ENCODE assay signal across 17 cellular contexts in genomic region chr5:146778795-146779579, GRCh38.
DNase-seq lines count a peak whose midpoint lies in the region; ATAC-seq and TF ChIP-seq lines count a peak whose summit lies in the region.
"Had no signal": no experiment of that assay in that cellular context is flagged by ENCODE, and none has a peak within 500 bp of the region (broad histone marks: within the 10 kb centered on the region; RNA-seq: fewer than 3 reads in every experiment).

No MANE protein-coding gene starts in this region.

- no peak overlapping the region for H2BK5ac ChIP-seq in H9 (ENCODE audit: insufficient read length, low read length)

- H4K8ac ChIP-seq in H9 (replicated peaks; ENCODE audit: insufficient read length, low read depth, low read length): no peak overlapping the region

- CTCF ChIA-PET in activated CD4-positive, alpha-beta memory T cell treated with anti-CD3 and anti-CD28 coated beads, Interleukin-2, amount 10 ng/mL, durations not matched to agents 7 days and 5 days (lab: Charles Lee): no interaction called here

- no peak overlapping the region for H2BK15ac ChIP-seq in H9 (ENCODE audit: low read depth, low read length)

- peak overlapping the region; percentile 38 to 65 (median 41); a peak in 6 of 7 replicates for H3K27ac Mint-ChIP-seq in H9
- peak overlapping the region; percentile 88 for H3K27ac Mint-ChIP-seq in neural progenitor cell
- H3K27ac Mint-ChIP-seq in naive thymus-derived CD8-positive, alpha-beta T cell: no peak overlapping the region
- no peak overlapping the region for H3K27ac Mint-ChIP-seq in activated CD4-positive, alpha-beta memory T cell treated with anti-CD3 and anti-CD28 coated beads, Interleukin-2, amount 10 ng/mL, durations not matched to agents 7 days and 5 days
- H3K27ac Mint-ChIP-seq: B cell; CD8-positive, alpha-beta T cell had no signal

- H3K4me2 ChIP-seq in H9 (ENCODE audit: insufficient read depth, insufficient read length, low read length) (no peak overlapping the region), neural progenitor cell (no peak overlapping the region)
- H3K4me2 ChIP-seq: PC-9 had no signal

- H2BK120ac ChIP-seq in H9 (ENCODE audit: low read depth, low read length, poor library complexity, severe bottlenecking): no peak overlapping the region

- H3K4me1 Mint-ChIP-seq in H9 (peaks cover 16 to 21% of the 10 kb centered on the region in 2 experiments), neural progenitor cell (peaks cover 9% of the 10 kb centered on the region)
- H3K4me1 Mint-ChIP-seq in naive thymus-derived CD8-positive, alpha-beta T cell: peaks cover 0 to 2% (median 0%) of the 10 kb centered on the region in 4 donors
- no peaks in the 10 kb centered on the region for H3K4me1 Mint-ChIP-seq in activated CD4-positive, alpha-beta memory T cell treated with anti-CD3 and anti-CD28 coated beads, Interleukin-2, amount 10 ng/mL, durations not matched to agents 7 days and 5 days
- H3K4me1 Mint-ChIP-seq: B cell had no signal

- POLR2A ChIA-PET in naive thymus-derived CD8-positive, alpha-beta T cell (lab: Charles Lee): interaction anchor here (0.6 kb wide), 1 partner anchor 596 kb away, joined by 4 read pairs; no protein-coding TSS in a partner anchor
- POLR2A ChIA-PET in activated CD4-positive, alpha-beta memory T cell treated with anti-CD3 and anti-CD28 coated beads, Interleukin-2, amount 10 ng/mL, durations not matched to agents 7 days and 5 days (lab: Charles Lee): no interaction called here

- H2BK12ac ChIP-seq in H9 (ENCODE audit: insufficient read length, low read depth, low read length): no peak overlapping the region

- TF ChIP-seq CTCF in H9 (conservative IDR thresholded peaks at IDR 0.05) (no peak), neural progenitor cell (IDR thresholded peaks at IDR 0.05) (no peak), tibial artery (IDR thresholded peaks at IDR 0.05) (no peak)

- H3K36me3 ChIP-seq in neural progenitor cell (peaks cover 6% of the 10 kb centered on the region), tibial artery (no peaks in the 10 kb centered on the region)

- peak; percentile 40 for DNase-seq in Ammon's horn (ENCODE audit: low spot score)
- no peak for DNase-seq in H9
- DNase-seq in globus pallidus (ENCODE audit: low spot score): peak; percentile 59
- DNase-seq in neural progenitor cell (ENCODE audit: low spot score): no peak
- no peak for DNase-seq in naive thymus-derived CD8-positive, alpha-beta T cell
- DNase-seq in tibial artery: no peak
- no peak for DNase-seq in activated CD4-positive, alpha-beta memory T cell treated with anti-CD3 and anti-CD28 coated beads, Interleukin-2, amount 10 ng/mL, durations not matched to agents 7 days and 5 days
- DNase-seq: ACHN; CD8-positive, alpha-beta T cell; GM23248; KG1; NCI-H1048; NCI-H187; NCI-H510A; PC-9 had no signal

- H3K9me3 Mint-ChIP-seq in H9 (peaks cover 17 to 18% of the 10 kb centered on the region in 2 experiments), neural progenitor cell (peaks cover 2% of the 10 kb centered on the region)
- peaks cover 0 to 15% (median 6%) of the 10 kb centered on the region in 9 donors for H3K9me3 Mint-ChIP-seq in naive thymus-derived CD8-positive, alpha-beta T cell
- peaks cover 1% of the 10 kb centered on the region for H3K9me3 Mint-ChIP-seq in activated CD4-positive, alpha-beta memory T cell treated with anti-CD3 and anti-CD28 coated beads, Interleukin-2, amount 10 ng/mL, durations not matched to agents 7 days and 5 days

- no peaks in the 10 kb centered on the region for H3K79me1 ChIP-seq in H9 (ENCODE audit: insufficient read depth, low read depth, low read length, poor library complexity, severe bottlenecking)

- no peaks in the 10 kb centered on the region for H3K79me2 ChIP-seq in H9 (ENCODE audit: insufficient read depth, low read length)
- H3K79me2 ChIP-seq in neural progenitor cell (ENCODE audit: low read depth): no peaks in the 10 kb centered on the region

- no peaks in the 10 kb centered on the region for H4K20me1 ChIP-seq in H9 (ENCODE audit: control insufficient read depth, insufficient read depth, insufficient read length)
- H4K20me1 ChIP-seq in neural progenitor cell (ENCODE audit: low read depth): no peaks in the 10 kb centered on the region

- H2AFZ ChIP-seq in H9 (ENCODE audit: low read length): no peak overlapping the region
- H2AFZ ChIP-seq in neural progenitor cell (replicated peaks): peak overlapping the region; percentile 74
- H2AFZ ChIP-seq: GM23248, PC-9 had no signal

- H3K23ac ChIP-seq in H9 (ENCODE audit: insufficient read length, low read depth, low read length): no peak overlapping the region

- no peak overlapping the region for H3K14ac ChIP-seq in H9 (ENCODE audit: insufficient read depth, low read length)

- H3K9ac ChIP-seq in H9 (ENCODE audit: extremely low read depth, insufficient read length, low read length): no peak overlapping the region
- H3K9ac ChIP-seq in neural progenitor cell: no peak overlapping the region
- H3K9ac ChIP-seq: GM23248 had no signal

- H3K36me3 Mint-ChIP-seq in H9 (ENCODE audit: insufficient read depth in 1 of 3, low read depth in 3 of 3) (peaks cover 13 to 30% (median 20%) of the 10 kb centered on the region in 3 experiments), neural progenitor cell (no peaks in the 10 kb centered on the region)
- peaks cover 0 to 10% (median 4%) of the 10 kb centered on the region in 3 donors for H3K36me3 Mint-ChIP-seq in naive thymus-derived CD8-positive, alpha-beta T cell
- no peaks in the 10 kb centered on the region for H3K36me3 Mint-ChIP-seq in activated CD4-positive, alpha-beta memory T cell treated with anti-CD3 and anti-CD28 coated beads, Interleukin-2, amount 10 ng/mL, durations not matched to agents 7 days and 5 days (ENCODE audit: low read depth)
- H3K36me3 Mint-ChIP-seq: CD8-positive, alpha-beta T cell had no signal

- ATAC-seq in naive thymus-derived CD8-positive, alpha-beta T cell: no peak
- ATAC-seq: CD8-positive, alpha-beta T cell had no signal

- H3K23me2 ChIP-seq in H9 (ENCODE audit: insufficient read length, low read depth, low read length, poor library complexity, severe bottlenecking): no peaks in the 10 kb centered on the region

- H3K4me3 Mint-ChIP-seq in H9 (no peak overlapping the region), neural progenitor cell (no peak overlapping the region)
- H3K4me3 Mint-ChIP-seq in naive thymus-derived CD8-positive, alpha-beta T cell: no peak overlapping the region
- H3K4me3 Mint-ChIP-seq in activated CD4-positive, alpha-beta memory T cell treated with anti-CD3 and anti-CD28 coated beads, Interleukin-2, amount 10 ng/mL, durations not matched to agents 7 days and 5 days: no peak overlapping the region
- H3K4me3 Mint-ChIP-seq: B cell; CD8-positive, alpha-beta T cell had no signal

- H3K4ac ChIP-seq in H9 (ENCODE audit: low read depth, low read length): no peak overlapping the region

- no peak overlapping the region for H2AK5ac ChIP-seq in H9 (ENCODE audit: insufficient read length, low read length)

- H3K4me3 ChIP-seq in neural progenitor cell: no peak overlapping the region
- H3K4me3 ChIP-seq in tibial artery: no peak overlapping the region
- H3K4me3 ChIP-seq: GM23248, PC-9, SK-N-MC had no signal

- no peak overlapping the region for H3T11ph ChIP-seq in H9 (ENCODE audit: low read length)

- no peak overlapping the region for H4K91ac ChIP-seq in H9 (ENCODE audit: insufficient read length, low read depth, low read length)

- no peak overlapping the region for H3K56ac ChIP-seq in H9 (ENCODE audit: insufficient read length, low read depth, low read length)

- no peak overlapping the region for H3K18ac ChIP-seq in H9 (ENCODE audit: insufficient read length, low read depth, low read length)

- H3F3A ChIP-seq in neural progenitor cell (ENCODE audit: low read depth): peaks cover 5% of the 10 kb centered on the region

- H3K27me3 ChIP-seq in H9 (ENCODE audit: insufficient read depth, low read length) (no peaks in the 10 kb centered on the region), neural progenitor cell (no peaks in the 10 kb centered on the region), tibial artery (no peaks in the 10 kb centered on the region)

- H2BK20ac ChIP-seq in H9 (ENCODE audit: low read depth, low read length, poor library complexity, severe bottlenecking): no peak overlapping the region

- H3K27me3 Mint-ChIP-seq in H9 (ENCODE audit: low read depth) (no peaks in the 10 kb centered on the region), neural progenitor cell (ENCODE audit: insufficient read depth, low read depth) (peaks cover 2% of the 10 kb centered on the region)
- no peaks in the 10 kb centered on the region for H3K27me3 Mint-ChIP-seq in naive thymus-derived CD8-positive, alpha-beta T cell
- no peaks in the 10 kb centered on the region for H3K27me3 Mint-ChIP-seq in activated CD4-positive, alpha-beta memory T cell treated with anti-CD3 and anti-CD28 coated beads, Interleukin-2, amount 10 ng/mL, durations not matched to agents 7 days and 5 days

- intact Hi-C loops in tibial artery (cut with DNase I; ENCODE audit: low total_unique reads): no loop called here

- H3K9me3 ChIP-seq in H9 (ENCODE audit: control insufficient read depth, low read depth, low read length) (no peaks in the 10 kb centered on the region), neural progenitor cell (ENCODE audit: low read depth) (peaks cover 12% of the 10 kb centered on the region), tibial artery (peaks cover 0 to 13% (median 0%) of the 10 kb centered on the region in 3 donors)

- H3K27ac ChIP-seq in H9 (ENCODE audit: insufficient read length, low read depth, low read length) (no peak overlapping the region), neural progenitor cell (no peak overlapping the region), tibial artery (no peak overlapping the region)
- H3K27ac ChIP-seq: GM23248, PC-9, SK-N-MC had no signal

- no peaks in the 10 kb centered on the region; the same call in 1 of the 2 replicates for H3K4me1 ChIP-seq in H9 (ENCODE audit: insufficient read depth, low read length)
- peaks cover 25% of the 10 kb centered on the region for H3K4me1 ChIP-seq in neural progenitor cell
- H3K4me1 ChIP-seq in tibial artery: peaks cover 0 to 6% (median 0%) of the 10 kb centered on the region in 4 donors

- H4K5ac ChIP-seq in H9 (ENCODE audit: insufficient read length, low read depth, low read length): no peak overlapping the region

- no CpG with 5 or more reads among the region's 12 CpGs for WGBS in H9 (ENCODE audit: extremely low coverage, insufficient read length, low lambda C conversion rate)

Comparison
In these comparisons a context has a peak if more than half of its experiments do, and no peak if none do; other contexts are left out.
1. DNase-seq: peak in Ammon's horn (single experiment) and globus pallidus (single experiment); none in H9 (single experiment), neural progenitor cell (single experiment), naive thymus-derived CD8-positive, alpha-beta T cell (0 of 10), tibial artery (0 of 2) and activated CD4-positive, alpha-beta memory T cell treated with anti-CD3 and anti-CD28 coated beads, Interleukin-2, amount 10 ng/mL, durations not matched to agents 7 days and 5 days (single experiment).
2. H3K27ac Mint-ChIP-seq: peak in H9 (3 of 3) and neural progenitor cell (single experiment); none in naive thymus-derived CD8-positive, alpha-beta T cell (0 of 10) and activated CD4-positive, alpha-beta memory T cell treated with anti-CD3 and anti-CD28 coated beads, Interleukin-2, amount 10 ng/mL, durations not matched to agents 7 days and 5 days (single experiment).